In the genomic region with DNA sequence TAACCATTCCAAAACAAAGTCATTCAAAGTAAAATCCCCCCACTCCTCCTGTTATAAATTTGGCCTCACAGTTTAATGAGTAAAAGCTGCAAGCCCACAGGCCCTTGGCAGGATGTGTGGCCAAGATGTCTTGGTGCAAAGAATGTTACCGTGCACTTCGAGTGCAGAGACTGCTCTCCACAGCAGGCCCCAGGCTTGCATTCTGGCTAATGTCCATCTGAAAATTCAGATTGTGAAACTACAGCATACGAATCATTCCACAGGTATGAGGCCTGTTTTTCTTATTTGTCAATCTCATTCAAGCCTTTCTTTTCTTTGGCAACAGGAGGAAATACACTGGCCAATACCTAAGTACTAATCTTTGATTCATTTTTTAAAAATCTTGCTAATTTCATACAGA, we compare ENCODE assay signal across 11 cellular contexts. TPM values are rescaled to one million over a fixed set of nuclear protein-coding genes. Genes with fewer than 3 reads are reported as not detected.
A peak's percentile ranks its signal among the peaks of the same experiment; 100 is the strongest.
DNase-seq lines count a peak whose midpoint lies in the region; ATAC-seq and TF ChIP-seq lines count a peak whose summit lies in the region.
"Had no signal": no experiment of that assay in that cellular context is flagged by ENCODE, and none has a peak within 500 bp of the region (broad histone marks: within the 10 kb centered on the region; RNA-seq: fewer than 3 reads in every experiment).

No MANE protein-coding gene starts in this region.

- no peak overlapping the region for H3K18ac ChIP-seq in mesendoderm (ENCODE audit: low read length)

- H4K5ac ChIP-seq in mesendoderm (ENCODE audit: low read length) = no peak overlapping the region

- TF ChIP-seq CTCF in epithelial cell of proximal tubule (conservative IDR thresholded peaks at IDR 0.05; ENCODE audit: low read depth, low read length) = no peak

- no peaks in the 10 kb centered on the region for H3K36me3 Mint-ChIP-seq in activated T-cell treated with anti-CD3 and anti-CD28 coated beads, Interleukin-2, amount 50 U/mL, for 72 hours (ENCODE audit: insufficient read depth in 2 of 2)

- H3K4me3 ChIP-seq in MG63 = no peak overlapping the region
- no peak overlapping the region for H3K4me3 ChIP-seq in epithelial cell of proximal tubule (ENCODE audit: low read depth, low read length)
- no peak overlapping the region for H3K4me3 ChIP-seq in muscle layer of duodenum (ENCODE audit: low read depth in 1 of 2, low read length in 2 of 2)
- no peak overlapping the region for H3K4me3 ChIP-seq in mesendoderm (ENCODE audit: low read length)
- H3K4me3 ChIP-seq: A549 had no signal

- peaks cover 3% of the 10 kb centered on the region for H3K4me1 Mint-ChIP-seq in activated T-cell treated with anti-CD3 and anti-CD28 coated beads, Interleukin-2, amount 50 U/mL, for 72 hours (ENCODE audit: low read depth)

- no peak overlapping the region for H3K27ac Mint-ChIP-seq in activated T-cell treated with anti-CD3 and anti-CD28 coated beads, Interleukin-2, amount 50 U/mL, for 72 hours

- no peak overlapping the region for H3K4ac ChIP-seq in mesendoderm (ENCODE audit: low read depth, low read length)

- no peak overlapping the region for H2BK15ac ChIP-seq in mesendoderm (replicated peaks; ENCODE audit: low read depth)

- H2BK5ac ChIP-seq in mesendoderm (ENCODE audit: low read length) = no peak overlapping the region

- H3K9me3 Mint-ChIP-seq in activated T-cell treated with anti-CD3 and anti-CD28 coated beads, Interleukin-2, amount 50 U/mL, for 72 hours = no peaks in the 10 kb centered on the region

- no peak overlapping the region for H3K4me2 ChIP-seq in mesendoderm (ENCODE audit: low read length)
- H3K4me2 ChIP-seq: A549 had no signal

- H2AK5ac ChIP-seq in mesendoderm (ENCODE audit: low read length) = no peak overlapping the region

- H3K27ac ChIP-seq in muscle layer of duodenum (ENCODE audit: low read length) (peak overlapping the region; percentile 78), mesendoderm (ENCODE audit: low read depth, low read length) (no peak overlapping the region)
- H3K27ac ChIP-seq: A549 had no signal

- H3K27me3 Mint-ChIP-seq in activated T-cell treated with anti-CD3 and anti-CD28 coated beads, Interleukin-2, amount 50 U/mL, for 72 hours (ENCODE audit: low read depth) = peaks cover 4% of the 10 kb centered on the region

- H3K9me3 ChIP-seq in MG63 (no peaks in the 10 kb centered on the region), muscle layer of duodenum (ENCODE audit: control insufficient read depth in 1 of 2, low read length in 2 of 2) (no peaks in the 10 kb centered on the region)
- H3K9me3 ChIP-seq: A549 had no signal

- no peak overlapping the region for H4K8ac ChIP-seq in mesendoderm (ENCODE audit: low read depth, low read length)

- DNase-seq in A172 (ENCODE audit: low spot score) = peak; percentile 78
- peak; percentile 95 for DNase-seq in MG63
- peak; percentile 67 for DNase-seq in epithelial cell of proximal tubule (ENCODE audit: low read depth)
- no peak for DNase-seq in mesendoderm
- DNase-seq in activated T-cell treated with anti-CD3 and anti-CD28 coated beads, Interleukin-2, amount 50 U/mL, for 72 hours = no peak
- DNase-seq: NCI-H1105, nucleus accumbens had no signal

- H3K36me3 ChIP-seq in MG63 (peaks cover 18% of the 10 kb centered on the region), muscle layer of duodenum (ENCODE audit: control insufficient read depth in 1 of 2, insufficient read depth in 2 of 2, low read length in 2 of 2) (peaks cover 0 to 7% of the 10 kb centered on the region in 2 donors), mesendoderm (ENCODE audit: control insufficient read depth, insufficient read depth, low read length) (no peaks in the 10 kb centered on the region)

- H3K4me3 Mint-ChIP-seq in activated T-cell treated with anti-CD3 and anti-CD28 coated beads, Interleukin-2, amount 50 U/mL, for 72 hours = no peak overlapping the region

- no CpG with 5 or more reads among the region's 3 CpGs for WGBS in mesendoderm (ENCODE audit: extremely low coverage, insufficient coverage, low lambda C conversion rate)

- H3K4me1 ChIP-seq in muscle layer of duodenum (ENCODE audit: control insufficient read depth in 1 of 2, insufficient read depth in 2 of 2, low read length in 2 of 2) (peaks cover 5 to 20% of the 10 kb centered on the region in 2 donors), mesendoderm (ENCODE audit: control insufficient read depth, low read depth, low read length) (peaks cover 8% of the 10 kb centered on the region)
- H3K4me1 ChIP-seq: A549 had no signal

- no peak overlapping the region for H3K56ac ChIP-seq in mesendoderm (ENCODE audit: low read length)

- peaks cover 12% of the 10 kb centered on the region for H3K79me1 ChIP-seq in mesendoderm (ENCODE audit: low read length)

- H3K23ac ChIP-seq in mesendoderm (ENCODE audit: low read length) = no peak overlapping the region

- H3K27me3 ChIP-seq in MG63 = no peaks in the 10 kb centered on the region
- H3K27me3 ChIP-seq in muscle layer of duodenum (ENCODE audit: low read depth, low read length) = no peaks in the 10 kb centered on the region
- H3K27me3 ChIP-seq in mesendoderm (ENCODE audit: insufficient read depth, low read length, poor library complexity) = no peaks in the 10 kb centered on the region

- ATAC-seq in HG03439 (IDR thresholded peaks at IDR 0.05; ENCODE audit: unreplicated experiment) (no peak), GM21515 (IDR thresholded peaks at IDR 0.05; ENCODE audit: unreplicated experiment) (no peak)
- no peak for ATAC-seq in activated T-cell treated with anti-CD3 and anti-CD28 coated beads, Interleukin-2, amount 50 U/mL, for 72 hours (replicated peaks in 1 of 2)
- ATAC-seq: A549 had no signal

- peaks cover 12% of the 10 kb centered on the region for H3K79me2 ChIP-seq in mesendoderm (ENCODE audit: control insufficient read depth, insufficient read depth, low read length)

- no peak overlapping the region for H3K9ac ChIP-seq in mesendoderm (ENCODE audit: low read length)

- no peak overlapping the region for H2BK120ac ChIP-seq in mesendoderm (ENCODE audit: low read depth, low read length)

RNA-seq across cellular contexts. Expression of a gene that starts 7.1 kb away (rescaled TPM):
- total RNA-seq in A172 (2014; rRNA removed; shearing (Covaris generic)) = 29.0 and 32.6 TPM in 2 replicates
- total RNA-seq in MG63 (2014; rRNA removed; shearing (Covaris generic); ENCODE audit: low replicate concordance) = 14.1 and 14.3 TPM in 2 replicates
- total RNA-seq in epithelial cell of proximal tubule = 16.1 and 20.8 TPM in 2 replicates
- 7.5 TPM for polyA plus RNA-seq in mesendoderm (2013, experiment 1 of 2)
- polyA plus RNA-seq in mesendoderm (2013, experiment 2 of 2) = 6.9 TPM
- 10 to 100 TPM; 28.1 to 28.5 TPM for total RNA-seq in activated T-cell treated with anti-CD3 and anti-CD28 coated beads, Interleukin-2, amount 50 U/mL, for 72 hours

RNA-seq across cellular contexts. Expression of a gene that starts 33.4 kb away (rescaled TPM):
- total RNA-seq in A172 (2014; rRNA removed; shearing (Covaris generic)) = 0.19 and 1.2 TPM in 2 replicates
- total RNA-seq in MG63 (2014; rRNA removed; shearing (Covaris generic); ENCODE audit: low replicate concordance) = 0.13 TPM in 1 of 2 replicates, not detected in the other
- total RNA-seq in epithelial cell of proximal tubule = 0.07 and 0.12 TPM in 2 replicates
- polyA plus RNA-seq in mesendoderm (2013, experiment 1 of 2) = 0.32 TPM
- polyA plus RNA-seq in mesendoderm (2013, experiment 2 of 2) = 0.28 TPM
- total RNA-seq in activated T-cell treated with anti-CD3 and anti-CD28 coated beads, Interleukin-2, amount 50 U/mL, for 72 hours = 1 to 10 TPM in 1 of 2 donors, under 1 TPM in 1; 0.95 to 1.4 TPM

Comparison
In these comparisons a context has a peak if more than half of its experiments do, and no peak if none do; other contexts are left out.
1. DNase-seq: peak in A172 (single experiment), MG63 (single experiment) and epithelial cell of proximal tubule (single experiment); none in mesendoderm (single experiment) and activated T-cell treated with anti-CD3 and anti-CD28 coated beads, Interleukin-2, amount 50 U/mL, for 72 hours (0 of 2).